Comparison of ENCODE assay signal across 19 cellular contexts in genomic region chr14:104184506-104184905, GRCh38. TPM values are rescaled to one million over a fixed set of nuclear protein-coding genes. Genes with fewer than 3 reads are reported as not detected.
A peak's percentile ranks its signal among the peaks of the same experiment; 100 is the strongest.
DNase-seq lines count a peak whose midpoint lies in the region; ATAC-seq and TF ChIP-seq lines count a peak whose summit lies in the region.
"Had no signal": no experiment of that assay in that cellular context is flagged by ENCODE, and none has a peak within 500 bp of the region (broad histone marks: within the 10 kb centered on the region; RNA-seq: fewer than 3 reads in every experiment).

No MANE protein-coding gene starts in this region.

- H3K4me2 ChIP-seq in H9 (ENCODE audit: insufficient read depth, insufficient read length, low read length), result no peak overlapping the region

- peaks cover 2 to 9% of the 10 kb centered on the region in 2 experiments; a peak in 3 of 4 replicates for H3K4me1 Mint-ChIP-seq in H9
- peaks cover 1% of the 10 kb centered on the region for H3K4me1 Mint-ChIP-seq in progenitor cell of endocrine pancreas (ENCODE audit: low read depth)
- H3K4me1 Mint-ChIP-seq in T-helper 17 cell, result peaks cover 2% of the 10 kb centered on the region
- H3K4me1 Mint-ChIP-seq: activated B cell treated with CpG ODN at 0.5 μM for 24 hours had no signal

- H3K23ac ChIP-seq in H9 (ENCODE audit: insufficient read length, low read depth, low read length), result no peak overlapping the region

- no peak overlapping the region for H4K91ac ChIP-seq in H9 (ENCODE audit: insufficient read length, low read depth, low read length)

- H3K18ac ChIP-seq in H9 (ENCODE audit: insufficient read length, low read depth, low read length), result no peak overlapping the region

- no CpG with 5 or more reads among the region's 12 CpGs for WGBS in H9 (ENCODE audit: extremely low coverage, insufficient read length, low lambda C conversion rate)

- H3K4ac ChIP-seq in H9 (ENCODE audit: low read depth, low read length), result no peak overlapping the region

- H2BK120ac ChIP-seq in H9 (ENCODE audit: low read depth, low read length, poor library complexity, severe bottlenecking), result no peak overlapping the region

- peak overlapping the region; percentile 43; the same call in 1 of the 2 replicates for H3K14ac ChIP-seq in H9 (ENCODE audit: insufficient read depth, low read length)

- no peak overlapping the region for H2BK5ac ChIP-seq in H9 (ENCODE audit: insufficient read length, low read length)

- H4K20me1 ChIP-seq in H9 (ENCODE audit: control insufficient read depth, insufficient read depth, insufficient read length), result no peaks in the 10 kb centered on the region

- no peak overlapping the region for H3K9ac ChIP-seq in H9 (ENCODE audit: extremely low read depth, insufficient read length, low read length)

- no peak overlapping the region for H2BK15ac ChIP-seq in H9 (ENCODE audit: low read depth, low read length)

- TF ChIP-seq CTCF in H9 (conservative IDR thresholded peaks at IDR 0.05) (no peak), progenitor cell of endocrine pancreas (IDR thresholded peaks at IDR 0.05; ENCODE audit: unreplicated experiment) (no peak)

- no peaks in the 10 kb centered on the region for H3K9me3 ChIP-seq in H9 (ENCODE audit: control insufficient read depth, low read depth, low read length)
- no peaks in the 10 kb centered on the region for H3K9me3 ChIP-seq in T-helper 17 cell (ENCODE audit: control insufficient read depth, low read length, poor library complexity, severe bottlenecking)
- H3K9me3 ChIP-seq: thyroid gland had no signal

- H2AFZ ChIP-seq in H9 (ENCODE audit: low read length), result no peak overlapping the region

- DNase-seq in H9 (peak; percentile 50), SK-N-DZ (ENCODE audit: low spot score) (peak; percentile 25), left lobe of liver (ENCODE audit: low spot score) (no peak), progenitor cell of endocrine pancreas (ENCODE audit: low spot score, unreplicated experiment) (no peak), HT-29 (ENCODE audit: low spot score) (no peak), T-helper 17 cell (no peak)
- DNase-seq in activated CD4-positive, alpha-beta T cell treated with anti-CD3 and anti-CD28 coated beads, Interleukin-2, amount 50 U/mL, for 1 hour, result no peak
- DNase-seq: activated B cell treated with CpG ODN at 0.5 μM for 24 hours; activated CD4-positive, alpha-beta memory T cell treated with anti-CD3 and anti-CD28 coated beads for 36 hours; activated gamma-delta T cell treated with Interleukin-2 at 50 U/mL for 16 hours; foreskin keratinocyte; NCI-H524 treated with DMSO at 0.1 percent for 48 hours; SIG-M5; stimulated activated naive CD4-positive, alpha-beta T cell; thyroid gland had no signal

- no peaks in the 10 kb centered on the region for H3K27me3 ChIP-seq in H9 (ENCODE audit: insufficient read depth, low read length)
- H3K27me3 ChIP-seq: thyroid gland had no signal

- H3T11ph ChIP-seq in H9 (ENCODE audit: low read length), result no peak overlapping the region

- no peaks in the 10 kb centered on the region for H3K23me2 ChIP-seq in H9 (ENCODE audit: insufficient read length, low read depth, low read length, poor library complexity, severe bottlenecking)

- H2BK12ac ChIP-seq in H9 (ENCODE audit: insufficient read length, low read depth, low read length), result no peak overlapping the region

- no peaks in the 10 kb centered on the region for H3K4me1 ChIP-seq in H9 (ENCODE audit: insufficient read depth, low read length)
- H3K4me1 ChIP-seq: foreskin keratinocyte had no signal

- no peak overlapping the region for H3K4me3 Mint-ChIP-seq in H9
- H3K4me3 Mint-ChIP-seq in progenitor cell of endocrine pancreas (ENCODE audit: low read depth), result no peak overlapping the region
- no peak overlapping the region for H3K4me3 Mint-ChIP-seq in T-helper 17 cell
- H3K4me3 Mint-ChIP-seq: activated B cell treated with CpG ODN at 0.5 μM for 24 hours; activated CD4-positive, alpha-beta memory T cell treated with anti-CD3 and anti-CD28 coated beads for 36 hours; dendritic cell treated with granulocyte-macrophage colony-stimulating factor and Interleukin-4, amounts not matched to agents 40 ng/mL and 50 ng/mL, for 4 days had no signal

- no peak overlapping the region for H4K8ac ChIP-seq in H9 (replicated peaks; ENCODE audit: insufficient read length, low read depth, low read length)

- H3K79me1 ChIP-seq in H9 (ENCODE audit: insufficient read depth, low read depth, low read length, poor library complexity, severe bottlenecking), result no peaks in the 10 kb centered on the region

- no peaks in the 10 kb centered on the region; the same call in 1 of the 2 replicates for H3K27me3 Mint-ChIP-seq in H9 (ENCODE audit: low read depth)
- H3K27me3 Mint-ChIP-seq in progenitor cell of endocrine pancreas, result no peaks in the 10 kb centered on the region
- no peaks in the 10 kb centered on the region for H3K27me3 Mint-ChIP-seq in T-helper 17 cell

- ATAC-seq in left lobe of liver (peak; percentile 30), T-helper 17 cell (no peak)
- ATAC-seq: foreskin keratinocyte, HCT116 had no signal

- H3K27ac Mint-ChIP-seq in H9 (no peak overlapping the region; a peak in 1 of 7 replicates), progenitor cell of endocrine pancreas (peak overlapping the region; percentile 62), T-helper 17 cell (no peak overlapping the region)
- H3K27ac Mint-ChIP-seq: activated B cell treated with CpG ODN at 0.5 μM for 24 hours; activated CD4-positive, alpha-beta memory T cell treated with anti-CD3 and anti-CD28 coated beads for 36 hours; dendritic cell treated with granulocyte-macrophage colony-stimulating factor and Interleukin-4, amounts not matched to agents 40 ng/mL and 50 ng/mL, for 4 days had no signal

- H3K9me3 Mint-ChIP-seq in H9 (no peaks in the 10 kb centered on the region), progenitor cell of endocrine pancreas (ENCODE audit: low read depth) (no peaks in the 10 kb centered on the region)
- H3K9me3 Mint-ChIP-seq: activated B cell treated with CpG ODN at 0.5 μM for 24 hours; activated CD4-positive, alpha-beta memory T cell treated with anti-CD3 and anti-CD28 coated beads for 36 hours; dendritic cell treated with granulocyte-macrophage colony-stimulating factor and Interleukin-4, amounts not matched to agents 40 ng/mL and 50 ng/mL, for 4 days had no signal

- H4K5ac ChIP-seq in H9 (ENCODE audit: insufficient read length, low read depth, low read length), result no peak overlapping the region

- H3K27ac ChIP-seq in H9 (ENCODE audit: insufficient read length, low read depth, low read length), result no peak overlapping the region
- H3K27ac ChIP-seq: epithelial cell of prostate, foreskin keratinocyte, thyroid gland had no signal

- no peak overlapping the region for H2BK20ac ChIP-seq in H9 (ENCODE audit: low read depth, low read length, poor library complexity, severe bottlenecking)

- H3K36me3 Mint-ChIP-seq in H9 (ENCODE audit: insufficient read depth in 1 of 3, low read depth in 3 of 3) (peaks cover 0 to 6% (median 0%) of the 10 kb centered on the region in 3 experiments; a peak in 4 of 7 replicates), progenitor cell of endocrine pancreas (ENCODE audit: insufficient read depth) (no peaks in the 10 kb centered on the region), T-helper 17 cell (ENCODE audit: low read depth) (no peaks in the 10 kb centered on the region)
- H3K36me3 Mint-ChIP-seq: activated CD4-positive, alpha-beta memory T cell treated with anti-CD3 and anti-CD28 coated beads for 36 hours had no signal

- no peak overlapping the region for H3K56ac ChIP-seq in H9 (ENCODE audit: insufficient read length, low read depth, low read length)

- no peak overlapping the region for H2AK5ac ChIP-seq in H9 (ENCODE audit: insufficient read length, low read length)

- H3K79me2 ChIP-seq in H9 (ENCODE audit: insufficient read depth, low read length), result no peaks in the 10 kb centered on the region

RNA-seq across cellular contexts. Expression of gene KIF26A, which starts 46.1 kb away (rescaled TPM):
- total RNA-seq in H9 (2021) (43.0 and 44.2 TPM in 2 replicates), left lobe of liver (1.3 TPM), progenitor cell of endocrine pancreas (7.0 and 7.4 TPM in 2 replicates), T-helper 17 cell (1 to 10 TPM; 3.9 to 4.7 TPM)
- polyA plus RNA-seq in SK-N-DZ (2014; cell fraction: cytosol; rRNA removed), result 18.6 and 26.8 TPM in 2 replicates
- polyA plus RNA-seq in SK-N-DZ (2014; cell fraction: nucleus; rRNA removed), result 31.9 and 35.6 TPM in 2 replicates
- not detected in 2 replicates for total RNA-seq in HT-29 (2014; rRNA removed; shearing (Covaris generic))
- total RNA-seq: activated B cell treated with CpG ODN at 0.5 μM for 24 hours, mononuclear cell had no signal

Comparison
In these comparisons a context has a peak if more than half of its experiments do, and no peak if none do; other contexts are left out.
1. DNase-seq: peak in H9 (single experiment) and SK-N-DZ (single experiment); none in left lobe of liver (single experiment), progenitor cell of endocrine pancreas (single experiment), HT-29 (single experiment), T-helper 17 cell (0 of 3) and activated CD4-positive, alpha-beta T cell treated with anti-CD3 and anti-CD28 coated beads, Interleukin-2, amount 50 U/mL, for 1 hour (single experiment).